Comparison of ENCODE assay signal across 8 cellular contexts in genomic region chr2:229714736-229715541, GRCh38. TPM values are rescaled to one million over a fixed set of nuclear protein-coding genes. Genes with fewer than 3 reads are reported as not detected.
DNase-seq lines count a peak whose midpoint lies in the region; ATAC-seq, FAIRE-seq and TF ChIP-seq lines count a peak whose summit lies in the region.

No MANE protein-coding gene starts in this region.

- no peaks in the 10 kb centered on the region for H3K9me3 Mint-ChIP-seq in activated naive CD8-positive, alpha-beta T cell treated with anti-CD3 and anti-CD28 coated beads, Interleukin-2, amount 10 ng/mL, durations not matched to agents 7 days and 5 days

- peaks cover 69% of the 10 kb centered on the region for H3K27me3 Mint-ChIP-seq in activated naive CD8-positive, alpha-beta T cell treated with anti-CD3 and anti-CD28 coated beads, Interleukin-2, amount 10 ng/mL, durations not matched to agents 7 days and 5 days

- no peaks in the 10 kb centered on the region for H3K36me3 ChIP-seq in pancreas

- no peak for TF ChIP-seq CTCF in A549 (IDR thresholded peaks at IDR 0.05)
- no peak for TF ChIP-seq CTCF in pancreas (IDR thresholded peaks at IDR 0.05)

- CTCF ChIA-PET in A549 (lab: Yijun Ruan, JAX), result interaction anchor here (0.6 to 1.1 kb wide), 6 partner anchors 10 to 1458 kb away, joined by 3 to 9 read pairs (median 3); no protein-coding TSS in a partner anchor

- peak; percentile 48 to 56 for DNase-seq in A549 (ENCODE audit: low read depth in 1 of 2, low spot score in 1 of 2)
- peak; percentile 44 for DNase-seq in GM12891 (ENCODE audit: insufficient read length, low spot score)
- DNase-seq in NOMO-1 treated with DMSO at 0.1 percent for 48 hours (lab: John Stamatoyannopoulos, UW; ENCODE audit: unreplicated experiment), result peak; percentile 33
- peak; percentile 63 for DNase-seq in activated naive CD8-positive, alpha-beta T cell treated with anti-CD3 and anti-CD28 coated beads, Interleukin-2, amount 10 ng/mL, durations not matched to agents 7 days and 5 days
- DNase-seq in head of caudate nucleus, result peak; percentile 23 to 88 (median 68)
- peak; percentile 49 to 87 (median 64) for DNase-seq in pancreas
- DNase-seq in COR-L47 (lab: John Stamatoyannopoulos, UW), result no peak

- H3K9me3 ChIP-seq in A549 (0 out of 3 replicates have a peak, but pooled peaks cover 4% of the 10 kb centered on the region), pancreas (no peaks in the 10 kb centered on the region)

- no peak for TF ChIP-seq POLR2A in A549 (IDR thresholded peaks at IDR 0.05; ENCODE audit: low read length)
- no peak for TF ChIP-seq POLR2A in GM12891 (IDR thresholded peaks at IDR 0.05; ENCODE audit: low read depth, low read length)

- FAIRE-seq in A549 (lab: Jason Lieb, UNC), result no peak
- peak; percentile 69 for FAIRE-seq in GM12891 (lab: Jason Lieb, UNC)
- no peak for FAIRE-seq in pancreas (lab: Jason Lieb, UNC)

- intact Hi-C loops in head of caudate nucleus (cut with DNase I) (loop anchor here (5.0 kb wide), 2 partner anchors 128 to 273 kb away; no protein-coding TSS in a partner anchor), pancreas (cut with DNase I) (no loop called here)

- H3K27ac ChIP-seq in A549 (no peak overlapping the region), pancreas (no peak overlapping the region)

- peak overlapping the region; percentile 100 for H3K4me2 ChIP-seq in A549

- POLR2A ChIA-PET in A549 (lab: Yijun Ruan, JAX), result no interaction called here
- POLR2A ChIA-PET in activated naive CD8-positive, alpha-beta T cell treated with anti-CD3 and anti-CD28 coated beads, Interleukin-2, amount 10 ng/mL, durations not matched to agents 7 days and 5 days (lab: Charles Lee), result no interaction called here

- H3K27me3 ChIP-seq in pancreas, result peaks cover 0 to 53% (median 9%) of the 10 kb centered on the region in 4 donors

- ATAC-seq in A549, result peak; percentile 85 to 89
- ATAC-seq in HG02885 (IDR thresholded peaks at IDR 0.05; ENCODE audit: poor library complexity, unreplicated experiment), result peak; percentile 32
- peak; percentile 44 for ATAC-seq in activated naive CD8-positive, alpha-beta T cell treated with anti-CD3 and anti-CD28 coated beads, Interleukin-2, amount 10 ng/mL, durations not matched to agents 7 days and 5 days (ENCODE audit: low read depth)
- ATAC-seq in pancreas, result peak; percentile 89 to 95 (median 91)

- peaks cover 7% of the 10 kb centered on the region; the same call in 1 of the 3 replicates for H3K4me1 ChIP-seq in A549
- peaks cover 3 to 7% (median 4%) of the 10 kb centered on the region in 3 donors for H3K4me1 ChIP-seq in pancreas

- H3K4me1 Mint-ChIP-seq in activated naive CD8-positive, alpha-beta T cell treated with anti-CD3 and anti-CD28 coated beads, Interleukin-2, amount 10 ng/mL, durations not matched to agents 7 days and 5 days, result peaks cover 4% of the 10 kb centered on the region

- H3K4me3 Mint-ChIP-seq in activated naive CD8-positive, alpha-beta T cell treated with anti-CD3 and anti-CD28 coated beads, Interleukin-2, amount 10 ng/mL, durations not matched to agents 7 days and 5 days, result peak overlapping the region; percentile 39

- H3K36me3 Mint-ChIP-seq in activated naive CD8-positive, alpha-beta T cell treated with anti-CD3 and anti-CD28 coated beads, Interleukin-2, amount 10 ng/mL, durations not matched to agents 7 days and 5 days, result no peaks in the 10 kb centered on the region

- H3K4me3 ChIP-seq in A549 (peak overlapping the region; percentile 57), pancreas (peak overlapping the region; percentile 16 to 55 (median 34))

- no peak for TF ChIP-seq RAD21 in A549 (conservative IDR thresholded peaks at IDR 0.05 in 1 of 2, IDR thresholded peaks at IDR 0.05 in 1 of 2)

- no peak overlapping the region for H3K27ac Mint-ChIP-seq in activated naive CD8-positive, alpha-beta T cell treated with anti-CD3 and anti-CD28 coated beads, Interleukin-2, amount 10 ng/mL, durations not matched to agents 7 days and 5 days

- 34% methylated on average over 12 of the region's 60 CpGs for WGBS in A549 (ENCODE audit: missing lambda C conversion rate)
- 2 to 3% methylated on average over 39 to 60 of the region's 60 CpGs for WGBS in pancreas, 2 donors

- TF ChIP-seq EP300 in A549 (IDR thresholded peaks at IDR 0.05), result no peak

TF ChIP-seq in A549, 52 proteins besides CTCF, POLR2A, EP300 and RAD21:
- peak; percentile 94 for TF ChIP-seq REST (IDR thresholded peaks at IDR 0.05)
- no peak for TF ChIP-seq PHF8 (IDR thresholded peaks at IDR 0.05; ENCODE audit: borderline replicate concordance, low read depth)
- TF ChIP-seq EHMT2 (IDR thresholded peaks at IDR 0.05; ENCODE audit: low read depth), result peak; percentile 47; the same call in 1 of the 2 replicates
TF ChIP-seq in A549: peak in this region for 2.

TF ChIP-seq in GM12891, 5 proteins besides CTCF, POLR2A, EP300 and RAD21:
- TF ChIP-seq TAF1 (IDR thresholded peaks at IDR 0.05; ENCODE audit: low read depth, low read length), result no peak
- TF ChIP-seq POLR2AphosphoS5 (IDR thresholded peaks at IDR 0.05; ENCODE audit: low read depth, low read length), result no peak
- no peak for TF ChIP-seq SPI1 (IDR thresholded peaks at IDR 0.05; ENCODE audit: low read depth, low read length)
- TF ChIP-seq PAX5 (IDR thresholded peaks at IDR 0.05; ENCODE audit: insufficient read depth, low read length, severe bottlenecking), result no peak
- no peak for TF ChIP-seq POU2F2 (IDR thresholded peaks at IDR 0.05; ENCODE audit: low read depth, low read length)

RNA-seq across cellular contexts. Expression of gene DNER, which starts 0.6 kb away (rescaled TPM):
- polyA plus RNA-seq in A549 (2011; rRNA removed) (0.34 and 0.45 TPM in 2 replicates), A549 (2017; fragmentation: RNase III; extraction: RNeasy Plus Mini Kit Qiagen cat#74134 plus additional on column Dnase treatment) (2.5 to 4.2 TPM (median 3.8 TPM) in 3 replicates), pancreas (1 to 10 TPM in 1 of 2 donors, under 1 TPM in 1; 0.72 to 2.3 TPM)
- polyA plus RNA-seq in A549 (2012; cell fraction: cytosol; rRNA removed), result 0.36 and 0.40 TPM in 2 replicates
- 0.68 and 0.91 TPM in 2 replicates for polyA plus RNA-seq in A549 (2012; cell fraction: nucleus; rRNA removed)
- polyA minus RNA-seq in A549 (2011; rRNA and poly(A)+ RNA removed), result 0.73 and 0.74 TPM in 2 replicates
- 0.03 TPM for polyA plus RNA-seq in GM12891 (2012; ENCODE audit: low read depth, missing spikeins)
- total RNA-seq in activated naive CD8-positive, alpha-beta T cell treated with anti-CD3 and anti-CD28 coated beads, Interleukin-2, amount 10 ng/mL, durations not matched to agents 7 days and 5 days, result not detected
- total RNA-seq in pancreas, result under 1 TPM; 0.25 to 0.70 (median 0.35) TPM

Comparison
In these comparisons a context has a peak if more than half of its experiments do, and no peak if none do; other contexts are left out.
1. ATAC-seq: peak in every context shown above with its lines; median percentile 91 in pancreas; 87 in A549; 44 in activated naive CD8-positive, alpha-beta T cell treated with anti-CD3 and anti-CD28 coated beads, Interleukin-2, amount 10 ng/mL, durations not matched to agents 7 days and 5 days; 32 in HG02885.